In genomic region chr10:91171485-91171884, GRCh38 we compare ENCODE assay signal across 24 cellular contexts.
"Had no signal": no experiment of that assay in that cellular context is flagged by ENCODE, and none has a peak within 500 bp of the region (broad histone marks: within the 10 kb centered on the region; RNA-seq: fewer than 3 reads in every experiment).

No MANE protein-coding gene starts in this region.

- H3K9me3 ChIP-seq: esophagus squamous epithelium, gastrocnemius medialis, right lobe of liver, upper lobe of left lung had no signal

- H3K36me3 ChIP-seq: esophagus squamous epithelium, gastrocnemius medialis, right lobe of liver, upper lobe of left lung had no signal

- H3K4me3 Mint-ChIP-seq: activated CD4-positive, alpha-beta memory T cell treated with anti-CD3 and anti-CD28 coated beads, Interleukin-2, amount 10 ng/mL, durations not matched to agents 7 days and 5 days; activated CD4-positive, alpha-beta T cell treated with anti-CD3 and anti-CD28 coated beads, Interleukin-2, amount 10 ng/mL, durations not matched to agents 24 days and 14 days; activated naive CD8-positive, alpha-beta T cell treated with anti-CD3 and anti-CD28 coated beads, Interleukin-2, amount 10 ng/mL, durations not matched to agents 7 days and 5 days; endodermal cell; nephron progenitor cell; T-helper 17 cell had no signal

- ATAC-seq: gastrocnemius medialis, left ventricle myocardium superior, right lobe of liver, T-helper 17 cell had no signal

- H3K27ac ChIP-seq: coronary artery, esophagus squamous epithelium, gastrocnemius medialis, parathyroid adenoma, right lobe of liver, skin epidermis, upper lobe of left lung had no signal

- H3K27me3 Mint-ChIP-seq: activated CD4-positive, alpha-beta memory T cell treated with anti-CD3 and anti-CD28 coated beads, Interleukin-2, amount 10 ng/mL, durations not matched to agents 7 days and 5 days; activated CD4-positive, alpha-beta T cell treated with anti-CD3 and anti-CD28 coated beads, Interleukin-2, amount 10 ng/mL, durations not matched to agents 24 days and 14 days; activated naive CD8-positive, alpha-beta T cell treated with anti-CD3 and anti-CD28 coated beads, Interleukin-2, amount 10 ng/mL, durations not matched to agents 7 days and 5 days; T-helper 17 cell had no signal

- FAIRE-seq: bronchial epithelial cell had no signal

- H3K4me3 ChIP-seq: coronary artery, esophagus squamous epithelium, gastrocnemius medialis, right lobe of liver, skin epidermis, upper lobe of left lung had no signal

- H3K4me1 ChIP-seq: esophagus squamous epithelium, parathyroid adenoma, upper lobe of left lung had no signal

- H3K27me3 ChIP-seq: esophagus squamous epithelium, gastrocnemius medialis, right lobe of liver, upper lobe of left lung had no signal

- H3K9ac ChIP-seq: parathyroid adenoma had no signal

- H2AFZ ChIP-seq: parathyroid adenoma had no signal

- DNase-seq: activated CD4-positive, alpha-beta memory T cell treated with anti-CD3 and anti-CD28 coated beads, Interleukin-2, amount 10 ng/mL, durations not matched to agents 7 days and 5 days; activated CD4-positive, CD25-positive, alpha-beta regulatory T cell; activated naive CD8-positive, alpha-beta T cell treated with anti-CD3 and anti-CD28 coated beads, Interleukin-2, amount 10 ng/mL, durations not matched to agents 7 days and 5 days; amygdala; cerebellar nuclear complex; endodermal cell; esophagus squamous epithelium; gastrocnemius medialis; hippocampal formation; kidney glomerular epithelial cell; left ventricle myocardium superior; mammary epithelial cell; midbrain; nephron progenitor cell; right lobe of liver; stimulated activated CD4-positive, alpha-beta T cell treated with anti-CD3 and anti-CD28 coated beads, Interleukin-1b, Interleukin-23, amount 100 ng/mL, for 48 hours; SW 1271; T-helper 17 cell; upper lobe of left lung had no signal

- H3K27ac Mint-ChIP-seq: activated CD4-positive, alpha-beta memory T cell treated with anti-CD3 and anti-CD28 coated beads, Interleukin-2, amount 10 ng/mL, durations not matched to agents 7 days and 5 days; activated CD4-positive, alpha-beta T cell treated with anti-CD3 and anti-CD28 coated beads, Interleukin-2, amount 10 ng/mL, durations not matched to agents 24 days and 14 days; activated naive CD8-positive, alpha-beta T cell treated with anti-CD3 and anti-CD28 coated beads, Interleukin-2, amount 10 ng/mL, durations not matched to agents 7 days and 5 days; endodermal cell; nephron progenitor cell; T-helper 17 cell had no signal

- H3K4me1 Mint-ChIP-seq: endodermal cell, nephron progenitor cell had no signal
